ENCODE assay signal across 8 cellular contexts in genomic region chr17:2396192-2396567, GRCh38. TPM values are rescaled to one million over a fixed set of nuclear protein-coding genes. Genes with fewer than 3 reads are reported as not detected.
DNase-seq lines count a peak whose midpoint lies in the region; ATAC-seq, FAIRE-seq and TF ChIP-seq lines count a peak whose summit lies in the region.

No MANE protein-coding gene starts in this region.

- intact Hi-C loops in esophagus muscularis mucosa (cut with DNase I) (no loop called here), psoas muscle (cut with DNase I) (no loop called here)

- WGBS in esophagus muscularis mucosa = 47% methylated on average over 5 of the region's 7 CpGs
- WGBS in psoas muscle, 3 donors = 44 to 59% (median 48%) methylated on average over 7 of the region's 7 CpGs

- TF ChIP-seq EP300 in esophagus muscularis mucosa (IDR thresholded peaks at IDR 0.05) = no peak

- no peaks in the 10 kb centered on the region for H3K27me3 ChIP-seq in GM06990 (replicated peaks; ENCODE audit: control insufficient read depth, insufficient read depth, low read length)
- H3K27me3 ChIP-seq in esophagus muscularis mucosa = peaks cover 0 to 5% (median 0%) of the 10 kb centered on the region in 4 donors
- H3K27me3 ChIP-seq in psoas muscle (ENCODE audit: insufficient read depth in 3 of 3, low read length in 2 of 3) = no peaks in the 10 kb centered on the region

- no peak for ATAC-seq in psoas muscle
- ATAC-seq in GM21717 (IDR thresholded peaks at IDR 0.05; ENCODE audit: unreplicated experiment) = no peak
- no peak for ATAC-seq in HG03571 (IDR thresholded peaks at IDR 0.05; ENCODE audit: unreplicated experiment)

- POLR2A ChIA-PET in RWPE1 (lab: Yijun Ruan, JAX; ENCODE audit: low non-redundant PET) = no interaction called here

- CTCF ChIA-PET in RWPE1 (lab: Yijun Ruan, JAX) = interaction anchor here (1.6 kb wide), 1 partner anchor 13 kb away, joined by 10 read pairs; no protein-coding TSS in a partner anchor

- TF ChIP-seq CTCF in GM06990 (IDR thresholded peaks at IDR 0.05; ENCODE audit: insufficient read depth, low read length, poor library complexity, severe bottlenecking) = no peak
- TF ChIP-seq CTCF in RWPE1 (conservative IDR thresholded peaks at IDR 0.05; ENCODE audit: low read depth) = no peak
- TF ChIP-seq CTCF in esophagus muscularis mucosa (IDR thresholded peaks at IDR 0.05) = no peak
- TF ChIP-seq CTCF in psoas muscle (IDR thresholded peaks at IDR 0.05) = no peak

- DNase-seq in GM06990 (ENCODE audit: extremely low read depth, insufficient read length) (no peak), RWPE1 (ENCODE audit: low spot score) (no peak), esophagus muscularis mucosa (ENCODE audit: extremely low spot score) (no peak), psoas muscle (no peak), RCC 7860 (ENCODE audit: low spot score) (no peak)
- no peak for DNase-seq in stimulated activated CD4-positive, alpha-beta T cell treated with anti-CD3 and anti-CD28 coated beads, Interleukin-2, amount 100 ng/mL, for 24 hours

- FAIRE-seq in RCC 7860 (lab: Jason Lieb, UNC) = no peak

- no peaks in the 10 kb centered on the region for H3K36me3 ChIP-seq in GM06990 (ENCODE audit: control insufficient read depth, insufficient read depth, low read length)
- H3K36me3 ChIP-seq in esophagus muscularis mucosa = peaks cover 0 to 4% (median 0%) of the 10 kb centered on the region in 4 donors
- H3K36me3 ChIP-seq in psoas muscle (ENCODE audit: insufficient read depth in 1 of 2, low read depth in 1 of 2) = no peaks in the 10 kb centered on the region

- peaks cover 61 to 69% (median 66%) of the 10 kb centered on the region in 4 donors for H3K4me1 ChIP-seq in esophagus muscularis mucosa
- peaks cover 59% of the 10 kb centered on the region for H3K4me1 ChIP-seq in psoas muscle

- H3K27ac ChIP-seq in RWPE1 (peak overlapping the region; percentile 99), esophagus muscularis mucosa (replicated peaks in 1 of 4) (peak overlapping the region; percentile 98 to 100 (median 100)), psoas muscle (peak overlapping the region; percentile 100)

- no peaks in the 10 kb centered on the region for H3K9me3 ChIP-seq in esophagus muscularis mucosa
- no peaks in the 10 kb centered on the region for H3K9me3 ChIP-seq in psoas muscle

- H3K4me3 ChIP-seq in GM06990 (replicated peaks; ENCODE audit: low read depth, low read length) = peak overlapping the region; percentile 60
- H3K4me3 ChIP-seq in esophagus muscularis mucosa = peak overlapping the region; percentile 46 to 75 (median 51)
- H3K4me3 ChIP-seq in psoas muscle = peak overlapping the region; percentile 98

- no peak for TF ChIP-seq POLR2A in esophagus muscularis mucosa (IDR thresholded peaks at IDR 0.05; ENCODE audit: low read depth)

RNA-seq across cellular contexts. Expression of gene MNT, which starts 4.7 kb away (rescaled TPM):
- total RNA-seq in esophagus muscularis mucosa (10 to 100 TPM; 10.8 to 17.4 (median 13.8) TPM), psoas muscle (10 to 100 TPM in 1 of 4 donors, 1 to 10 TPM in 3; 6.6 to 11.7 (median 8.0) TPM)
- polyA plus RNA-seq in psoas muscle = 1 to 10 TPM; 2.5 to 9.2 (median 4.3) TPM

RNA-seq across cellular contexts. Expression of gene SGSM2, which starts 58.9 kb away (rescaled TPM):
- total RNA-seq in esophagus muscularis mucosa (10 to 100 TPM; 32.0 to 72.2 (median 37.8) TPM), psoas muscle (10 to 100 TPM; 12.1 to 25.6 (median 18.6) TPM)
- 10 to 100 TPM in 1 of 3 donors, 1 to 10 TPM in 2; 9.6 to 13.5 (median 9.6) TPM for polyA plus RNA-seq in psoas muscle

RNA-seq across cellular contexts. Expression of gene TSR1, which starts 59.9 kb away (rescaled TPM):
- total RNA-seq in esophagus muscularis mucosa (10 to 100 TPM; 49.0 to 57.2 (median 55.1) TPM), psoas muscle (10 to 100 TPM; 36.6 to 64.2 (median 54.7) TPM)
- polyA plus RNA-seq in psoas muscle = 10 to 100 TPM; 31.0 to 63.4 (median 50.9) TPM
